Comparison of ENCODE assay signal across 15 cellular contexts in genomic region chr5:143646961-143647360, GRCh38.
"Had no signal": no experiment of that assay in that cellular context is flagged by ENCODE, and none has a peak within 500 bp of the region (broad histone marks: within the 10 kb centered on the region; RNA-seq: fewer than 3 reads in every experiment).

No MANE protein-coding gene starts in this region.

- H3K4me1 ChIP-seq: foreskin keratinocyte, neural progenitor cell had no signal

- DNase-seq: activated B cell treated with CpG ODN at 0.5 μM for 24 hours; activated CD4-positive, alpha-beta T cell treated with anti-CD3 and anti-CD28 coated beads, Interleukin-2, amount 10 ng/mL, durations not matched to agents 7 days and 5 days; activated naive CD4-positive, alpha-beta T cell treated with anti-CD3 and anti-CD28 coated beads for 36 hours; activated T-cell treated with anti-CD3 and anti-CD28 coated beads for 4 hours; foreskin keratinocyte; head of caudate nucleus; islet precursor cell; left ventricle myocardium superior; ovary; stimulated activated CD4-positive, alpha-beta T cell treated with anti-CD3 and anti-CD28 coated beads, Interleukin-4, amount 100 ng/mL, for 1 hour; T-helper 2 cell had no signal

- H3K9me3 ChIP-seq: ovary, thoracic aorta had no signal

- H3K27ac ChIP-seq: cardiac muscle cell, foreskin keratinocyte, neural progenitor cell, ovary, thoracic aorta had no signal

- H3K4me3 ChIP-seq: cardiac muscle cell, neural progenitor cell, ovary, thoracic aorta had no signal

- ATAC-seq: activated T-helper 17 cell treated with anti-CD3 and anti-CD28 coated beads, Interleukin-2, amount 50 U/mL, for 72 hours; foreskin keratinocyte; left ventricle myocardium superior had no signal

- H3K36me3 ChIP-seq: cardiac muscle cell, neural progenitor cell, ovary, thoracic aorta had no signal

- H3K27me3 ChIP-seq: foreskin keratinocyte, neural progenitor cell, ovary had no signal
